8 cellular contexts compared by ENCODE assay signal in the genomic region with DNA sequence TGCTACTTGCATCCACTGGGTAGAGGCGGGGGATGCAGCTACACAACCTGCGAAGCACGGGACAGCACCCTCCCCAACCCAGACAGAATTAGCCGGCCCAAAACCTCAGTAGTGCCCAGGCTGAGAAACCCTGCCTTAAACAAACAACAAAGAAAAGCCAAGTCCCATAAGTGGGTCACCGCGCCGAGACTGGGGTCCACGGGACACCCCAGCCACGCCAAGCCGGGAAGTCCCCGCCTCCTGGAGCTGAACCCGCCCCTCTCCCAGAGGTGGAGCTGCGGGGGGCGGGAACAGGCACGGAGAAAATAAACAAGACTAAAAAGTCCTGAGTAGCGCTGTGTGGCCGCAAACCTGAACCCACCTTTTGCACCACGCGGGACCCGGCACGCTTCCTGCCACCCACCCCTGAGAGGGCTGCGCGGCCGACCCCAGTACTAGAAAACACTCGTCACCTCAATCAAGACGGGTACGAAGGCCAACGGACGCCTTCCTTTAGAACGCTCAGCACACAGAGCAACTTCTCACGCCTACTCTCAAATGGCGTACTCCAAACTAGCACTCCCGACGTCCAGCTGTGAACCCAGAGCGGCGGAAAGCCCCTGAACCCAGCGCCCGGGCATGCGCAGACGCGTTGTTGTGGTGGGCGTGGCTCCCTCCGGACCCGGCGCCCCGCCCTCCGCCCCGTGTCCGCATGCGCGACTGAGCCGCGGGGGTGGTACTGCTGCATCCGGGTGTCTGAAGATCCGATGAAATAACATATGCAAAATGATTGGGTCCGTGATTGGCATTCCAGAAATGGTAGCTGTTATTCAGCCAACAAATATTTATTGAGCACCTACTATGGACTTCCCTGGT. TPM values are rescaled to one million over a fixed set of nuclear protein-coding genes. Genes with fewer than 3 reads are reported as not detected.
A peak's percentile ranks its signal among the peaks of the same experiment; 100 is the strongest.
DNase-seq lines count a peak whose midpoint lies in the region; ATAC-seq and TF ChIP-seq lines count a peak whose summit lies in the region.
"Not testable (repeated sequence)": the region's sequence is repeated elsewhere in the genome, so short reads cannot be mapped to it uniquely, and the experiment has no call there.

No MANE protein-coding gene starts in this region.

- not testable (repeated sequence) for H3K36me3 Mint-ChIP-seq in CD4-positive, alpha-beta memory T cell; memory B cell

- not testable (repeated sequence) for H3K4me1 ChIP-seq in CD4-positive, alpha-beta memory T cell (ENCODE audit: insufficient read depth, low read length); duodenal mucosa (ENCODE audit: control insufficient read depth in 1 of 2, insufficient read depth in 2 of 2, low read length in 2 of 2)

- POLR2A ChIA-PET in CD4-positive, alpha-beta memory T cell (lab: Charles Lee; ENCODE audit: partially characterized antibody): interaction anchor here (1.0 kb wide), 1 partner anchor 20 kb away, joined by 4 read pairs; a partner anchor contains a TSS

- H3K27ac ChIP-seq in CD4-positive, alpha-beta memory T cell (ENCODE audit: low read depth, low read length): peak overlapping the region; percentile 54
- H3K27ac ChIP-seq in HL-60 (replicated peaks) (0 out of 2 replicates have a peak overlapping the region, but pooled peaks have one; percentile 33), duodenal mucosa (ENCODE audit: low read depth, low read length) (peak overlapping the region; percentile 78)

- CTCF ChIA-PET in CD4-positive, alpha-beta memory T cell (lab: Charles Lee; ENCODE audit: partially characterized antibody): not testable (repeated sequence)

- H3K4me3 Mint-ChIP-seq in CD4-positive, alpha-beta memory T cell: peak overlapping the region; percentile 71 to 95 (median 86)
- H3K4me3 Mint-ChIP-seq in memory B cell: peak overlapping the region; percentile 86

- peaks cover 6 to 34% (median 17%) of the 10 kb centered on the region in 4 donors for H3K4me1 Mint-ChIP-seq in CD4-positive, alpha-beta memory T cell
- H3K4me1 Mint-ChIP-seq in memory B cell: not testable (repeated sequence)

- peak overlapping the region in 1 of 2 donors; percentile 50 for H3K4me3 ChIP-seq in CD4-positive, alpha-beta memory T cell (ENCODE audit: low read length in 2 of 2)
- peak overlapping the region; percentile 56 for H3K4me3 ChIP-seq in HL-60 (replicated peaks; ENCODE audit: insufficient read depth, low read length)
- H3K4me3 ChIP-seq in duodenal mucosa (ENCODE audit: low read depth in 1 of 2, low read length in 2 of 2): peak overlapping the region; percentile 43 to 46

- not testable (repeated sequence) for H3K27me3 ChIP-seq in CD4-positive, alpha-beta memory T cell (ENCODE audit: insufficient read depth, low read length); HL-60 (ENCODE audit: insufficient read depth, poor library complexity, severe bottlenecking); duodenal mucosa (ENCODE audit: control insufficient read depth in 1 of 2, insufficient read depth in 2 of 2, low read length in 2 of 2)

- ATAC-seq in GM21381 (IDR thresholded peaks at IDR 0.05; ENCODE audit: unreplicated experiment): peak; percentile 70
- peak; percentile 82 for ATAC-seq in memory B cell (ENCODE audit: low read depth)

- DNase-seq in CD4-positive, alpha-beta memory T cell: peak; percentile 83 to 96 (median 87)
- DNase-seq in HL-60 (ENCODE audit: low read depth in 1 of 2, low spot score in 1 of 2) (peak; percentile 37 to 59), NOMO-1 (lab: John Stamatoyannopoulos, UW; ENCODE audit: unreplicated experiment in 2 of 2) (peak; percentile 10 to 33), memory B cell (ENCODE audit: low spot score in 2 of 2) (peak; percentile 73 to 95)
- peak; percentile 84 to 86 for DNase-seq in activated CD8-positive, alpha-beta memory T cell treated with anti-CD3 and anti-CD28 coated beads for 4 hours (ENCODE audit: low read depth in 2 of 2)
- peak; percentile 68 to 86 (median 85) for DNase-seq in stimulated activated CD4-positive, alpha-beta T cell treated with anti-CD3 and anti-CD28 coated beads, TNF-alpha, amount 100 ng/mL, for 48 hours (ENCODE audit: low read depth in 3 of 3)

- H3K27me3 Mint-ChIP-seq in CD4-positive, alpha-beta memory T cell; memory B cell: not testable (repeated sequence)

- H3K9me3 ChIP-seq in CD4-positive, alpha-beta memory T cell (ENCODE audit: control insufficient read depth in 1 of 2, low read length in 2 of 2); duodenal mucosa (ENCODE audit: control insufficient read depth in 1 of 2, low read length in 2 of 2): not testable (repeated sequence)

- H3K36me3 ChIP-seq in CD4-positive, alpha-beta memory T cell (ENCODE audit: insufficient read depth, low read length); duodenal mucosa (ENCODE audit: control insufficient read depth in 1 of 2, insufficient read depth in 2 of 2, low read length in 2 of 2): not testable (repeated sequence)

- intact Hi-C loops in CD4-positive, alpha-beta memory T cell (cut with micrococcal nuclease): not testable (repeated sequence)

- H3K27ac Mint-ChIP-seq in CD4-positive, alpha-beta memory T cell: peak overlapping the region; percentile 76 to 98 (median 91)
- H3K27ac Mint-ChIP-seq in memory B cell: peak overlapping the region; percentile 95

- not testable (repeated sequence) for TF ChIP-seq CTCF in HL-60 (IDR thresholded peaks at IDR 0.05; ENCODE audit: insufficient read depth, low read length)

- H3K9me3 Mint-ChIP-seq in CD4-positive, alpha-beta memory T cell; memory B cell: not testable (repeated sequence)

- H3K9ac ChIP-seq in duodenal mucosa (ENCODE audit: low read depth in 1 of 2, low read length in 2 of 2): not testable (repeated sequence)

RNA-seq across cellular contexts. Expression of a gene that starts 4.8 kb away (rescaled TPM):
- total RNA-seq in CD4-positive, alpha-beta memory T cell: under 1 TPM in 1 of 2 experiments, not detected in 1; 0.15 TPM
- under 1 TPM; 0.13 to 0.44 TPM for polyA plus RNA-seq in CD4-positive, alpha-beta memory T cell

RNA-seq across cellular contexts. Expression of a gene that starts 20.3 kb away (rescaled TPM):
- 100 to 1,000 TPM; 470 to 494 TPM for total RNA-seq in CD4-positive, alpha-beta memory T cell
- 10 to 100 TPM; 33.1 to 57.5 TPM for polyA plus RNA-seq in CD4-positive, alpha-beta memory T cell

RNA-seq across cellular contexts. Expression of a gene that starts 35.2 kb away (rescaled TPM):
- total RNA-seq in CD4-positive, alpha-beta memory T cell: 10 to 100 TPM; 64.3 to 66.8 TPM
- 100 to 1,000 TPM in 1 of 2 donors, 10 to 100 TPM in 1; 82.9 to 111 TPM for polyA plus RNA-seq in CD4-positive, alpha-beta memory T cell

Comparison
In these comparisons a context has a peak if more than half of its experiments do, and no peak if none do; other contexts are left out.
1. DNase-seq: peak in every context shown above with its lines; median percentile 87 in CD4-positive, alpha-beta memory T cell; 85 in activated CD8-positive, alpha-beta memory T cell treated with anti-CD3 and anti-CD28 coated beads for 4 hours; 85 in stimulated activated CD4-positive, alpha-beta T cell treated with anti-CD3 and anti-CD28 coated beads, TNF-alpha, amount 100 ng/mL, for 48 hours; 84 in memory B cell; 48 in HL-60; 22 in NOMO-1.